In genomic region chr11:38524945-38525344, GRCh38 we compare ENCODE assay signal across 26 cellular contexts.
"Had no signal": no experiment of that assay in that cellular context is flagged by ENCODE, and none has a peak within 500 bp of the region (broad histone marks: within the 10 kb centered on the region; RNA-seq: fewer than 3 reads in every experiment).

No MANE protein-coding gene starts in this region.

- H3K9me3 ChIP-seq: ovary, psoas muscle, thoracic aorta, thyroid gland, vagina had no signal

- DNase-seq: naive thymus-derived CD4-positive, alpha-beta T cell; natural killer cell; occipital lobe; ovary; posterior cingulate gyrus; psoas muscle; right cardiac atrium; stimulated activated CD4-positive, alpha-beta T cell treated with anti-CD3 and anti-CD28 coated beads, Interleukin-15, amount 100 ng/mL, for 24 hours; stimulated activated CD4-positive, alpha-beta T cell treated with anti-CD3 and anti-CD28 coated beads, Interleukin-2, amount 100 ng/mL, for 24 hours; stimulated activated CD4-positive, alpha-beta T cell treated with anti-CD3 and anti-CD28 coated beads, Interleukin-2, amount 100 ng/mL, for 48 hours; stimulated activated CD4-positive, alpha-beta T cell treated with anti-CD3 and anti-CD28 coated beads, Interleukin-4, amount 100 ng/mL, for 24 hours; stimulated activated naive B cell treated with anti-CD40 and anti-IgM and Interleukin-4, amounts not matched to agents 10 μg/mL and 1 μg/mL and 100 μg/mL, for 72 hours; stimulated activated naive CD4-positive, alpha-beta T cell treated with Interleukin-2 at 50 U/mL for 16 hours; stomach; thyroid gland; trophoblast cell; upper lobe of left lung had no signal

- H3K27me3 ChIP-seq: neural progenitor cell, ovary, stomach, thyroid gland, tibial nerve, upper lobe of left lung, vagina had no signal

- H3K9ac ChIP-seq: neural progenitor cell, parathyroid adenoma had no signal

- H3K4me3 ChIP-seq: neural progenitor cell, ovary, psoas muscle, skin epidermis, stomach, thoracic aorta, thyroid gland, tibial nerve, upper lobe of left lung, vagina had no signal

- H2AFZ ChIP-seq: neural progenitor cell, parathyroid adenoma had no signal

- H3K36me3 ChIP-seq: neural progenitor cell, ovary, stomach, thoracic aorta, thyroid gland, tibial nerve, upper lobe of left lung, vagina had no signal

- ATAC-seq: naive thymus-derived CD4-positive, alpha-beta T cell; natural killer cell; psoas muscle; right cardiac atrium; sciatic nerve; stimulated activated effector memory CD8-positive, alpha-beta T cell treated with anti-CD3 and anti-CD28 coated beads, Interleukin-12 subunit alpha, Interleukin-12 subunit beta, amount 100 ng/mL, for 72 hours; stimulated activated naive B cell treated with anti-CD40 and anti-IgM and Interleukin-4, amounts not matched to agents 10 μg/mL and 1 μg/mL and 100 μg/mL, for 72 hours had no signal

- H3K79me2 ChIP-seq: parathyroid adenoma had no signal

- H3K27ac ChIP-seq: neural progenitor cell, ovary, parathyroid adenoma, psoas muscle, skin epidermis, stomach, thoracic aorta, thyroid gland, tibial nerve, upper lobe of left lung, vagina had no signal

- FAIRE-seq: urothelium cell line had no signal

- H3K4me1 ChIP-seq: neural progenitor cell, parathyroid adenoma, psoas muscle, stomach, thyroid gland, tibial nerve, upper lobe of left lung, vagina had no signal

- H3K4me2 ChIP-seq: neural progenitor cell had no signal
